In genomic region chr1:21861602-21862429, GRCh38 we compare ENCODE assay signal across 12 cellular contexts. TPM values are rescaled to one million over a fixed set of nuclear protein-coding genes. Genes with fewer than 3 reads are reported as not detected.
A peak's percentile ranks its signal among the peaks of the same experiment; 100 is the strongest.
DNase-seq lines count a peak whose midpoint lies in the region; ATAC-seq, FAIRE-seq and TF ChIP-seq lines count a peak whose summit lies in the region.
"Had no signal": no experiment of that assay in that cellular context is flagged by ENCODE, and none has a peak within 500 bp of the region (broad histone marks: within the 10 kb centered on the region; RNA-seq: fewer than 3 reads in every experiment).

No MANE protein-coding gene starts in this region.

- no peak overlapping the region for H2AFZ ChIP-seq in K562 (ENCODE audit: low read depth, low read length)

- no peak for TF ChIP-seq RAD21 in K562 (CRISPR knock-in tag; conservative IDR thresholded peaks at IDR 0.05 in 1 of 2, IDR thresholded peaks at IDR 0.05 in 1 of 2)

- no peak for TF ChIP-seq CTCF in K562 (IDR thresholded peaks at IDR 0.05 in 2 of 3, conservative IDR thresholded peaks at IDR 0.05 in 1 of 3; ENCODE audit: insufficient read depth in 2 of 3, low read depth in 1 of 3, low read length in 3 of 3)

- no peak overlapping the region for H3K4me2 ChIP-seq in K562 (ENCODE audit: insufficient read depth, low read length)

- H3K4me3 ChIP-seq in K562 = no peak overlapping the region

- intact Hi-C loops in K562 (cut with micrococcal nuclease) = no loop called here

- no peaks in the 10 kb centered on the region for H3K79me2 ChIP-seq in K562 (ENCODE audit: control insufficient read depth, insufficient read depth, low read length)

- H3K27ac ChIP-seq in K562 (ENCODE audit: extremely low read depth, low read depth, low read length) (no peak overlapping the region), caudate nucleus (ENCODE audit: low read depth, low read length) (no peak overlapping the region)
- H3K27ac ChIP-seq: WERI-Rb-1 had no signal

- POLR2A ChIA-PET in K562 (lab: Yijun Ruan, JAX) = interaction anchor here (0.8 kb wide), 1 partner anchor 552 kb away, joined by 3 read pairs; no protein-coding TSS in a partner anchor

- in situ Hi-C loops in K562 (cut with MboI) = no loop called here

- DNase-seq in A172 (ENCODE audit: low spot score) (peak; percentile 79), HS-27A (ENCODE audit: low read depth) (peak; percentile 38), K562 (ENCODE audit: extremely low read depth in 1 of 4, low spot score in 3 of 4) (no peak), kidney glomerular epithelial cell (lab: John Stamatoyannopoulos, UW) (peak; percentile 19), caudate nucleus (lab: John Stamatoyannopoulos, UW) (no peak)
- no peak for DNase-seq in activated T-cell treated with anti-CD3 and anti-CD28 coated beads, Interleukin-2, amount 50 U/mL, for 4 hours
- DNase-seq: KG1, NCI-H2081 treated with DMSO at 0.1 percent for 48 hours, WERI-Rb-1 had no signal

- no TSS peak for BruUV-seq in K562 (replicated peaks; lab: Mats Ljungman, UMichigan)

- H3K9me1 ChIP-seq in K562 (ENCODE audit: control insufficient read depth, insufficient read depth, low read length) = peaks cover 4% of the 10 kb centered on the region

- no peaks in the 10 kb centered on the region for H3K27me3 Mint-ChIP-seq in activated T-cell treated with anti-CD3 and anti-CD28 coated beads, Interleukin-2, amount 50 U/mL, for 4 hours (ENCODE audit: low read depth)

- CTCF ChIA-PET in K562 (lab: Yijun Ruan, JAX; ENCODE audit: low intra/inter-chr PET ratio) = interaction anchor here (0.6 kb wide), 1 partner anchor 113 kb away, joined by 3 read pairs; no protein-coding TSS in a partner anchor

- H3K9ac ChIP-seq in K562 (ENCODE audit: insufficient read depth in 1 of 2, low read depth in 2 of 2, low read length in 2 of 2) = no peak overlapping the region

- H3K4me3 Mint-ChIP-seq in activated T-cell treated with anti-CD3 and anti-CD28 coated beads, Interleukin-2, amount 50 U/mL, for 4 hours = no peak overlapping the region

- H3K4me1 Mint-ChIP-seq in activated T-cell treated with anti-CD3 and anti-CD28 coated beads, Interleukin-2, amount 50 U/mL, for 4 hours (ENCODE audit: low read depth) = peaks cover 1% of the 10 kb centered on the region

- no peaks in the 10 kb centered on the region for H3K36me3 Mint-ChIP-seq in activated T-cell treated with anti-CD3 and anti-CD28 coated beads, Interleukin-2, amount 50 U/mL, for 4 hours (ENCODE audit: insufficient read depth)

- ATAC-seq in K562 (no peak), GM18520 (IDR thresholded peaks at IDR 0.05; ENCODE audit: unreplicated experiment) (no peak), GM19035 (IDR thresholded peaks at IDR 0.05; ENCODE audit: unreplicated experiment) (no peak)
- ATAC-seq in activated T-cell treated with anti-CD3 and anti-CD28 coated beads, Interleukin-2, amount 50 U/mL, for 4 hours = no peak

- no peak for TF ChIP-seq EP300 in K562 (IDR thresholded peaks at IDR 0.05; ENCODE audit: low read length)

- peaks cover 82% of the 10 kb centered on the region for H3K36me3 ChIP-seq in K562 (ENCODE audit: control insufficient read depth, insufficient read depth, low read length)

- H4K20me1 ChIP-seq in K562 (replicated peaks; ENCODE audit: control insufficient read depth, insufficient read depth, low read length) = no peaks in the 10 kb centered on the region

- TF ChIP-seq POLR2A in K562 (conservative IDR thresholded peaks at IDR 0.05) = no peak

- H3K4me1 ChIP-seq in K562 (replicated peaks in 1 of 2; ENCODE audit: control insufficient read depth in 2 of 2, insufficient read depth in 2 of 2, low read length in 2 of 2) = peaks cover 13 to 28% of the 10 kb centered on the region in 2 experiments; a peak in 4 of 5 replicates

- 89% methylated on average over 19 of the region's 19 CpGs for WGBS in K562 (ENCODE audit: insufficient coverage, low coverage, missing lambda C conversion rate)

- no peaks in the 10 kb centered on the region for H3K27me3 ChIP-seq in K562 (ENCODE audit: control insufficient read depth in 2 of 2, insufficient read depth in 2 of 2, low read length in 2 of 2)

- FAIRE-seq in K562 (lab: Jason Lieb, UNC) = peak; percentile 15

- peaks cover 8% of the 10 kb centered on the region; the same call in 1 of the 2 replicates for H3K9me3 ChIP-seq in K562 (replicated peaks; ENCODE audit: control insufficient read depth, insufficient read depth, low read depth, low read length)

- H3K9me3 Mint-ChIP-seq in activated T-cell treated with anti-CD3 and anti-CD28 coated beads, Interleukin-2, amount 50 U/mL, for 4 hours = no peaks in the 10 kb centered on the region

TF ChIP-seq in K562, 482 proteins besides CTCF, POLR2A, EP300 and RAD21 (continues in another document):
- TF ChIP-seq BHLHE40 (IDR thresholded peaks at IDR 0.05; ENCODE audit: low read length) (0 out of 2 replicates have a peak, but pooled peaks have one; percentile 5), USF2 (CRISPR knock-in tag; IDR thresholded peaks at IDR 0.05) (no peak), SNRNP70 (optimal IDR thresholded peaks at IDR 0.05; ENCODE audit: low read depth, low read length) (no peak), HDGF (IDR thresholded peaks at IDR 0.05) (no peak), VEZF1 (CRISPR knock-in tag; IDR thresholded peaks at IDR 0.05) (no peak), PYGO2 (tag; IDR thresholded peaks at IDR 0.05) (no peak), TBP (optimal IDR thresholded peaks at IDR 0.05; ENCODE audit: low read depth, low read length) (no peak), KDM1A (IDR thresholded peaks at IDR 0.05) (0 out of 4 replicates have a peak, but pooled peaks of 1 of the 2 experiments have one; percentile 16), ZNF436 (CRISPR knock-in tag; IDR thresholded peaks at IDR 0.05) (no peak)

RNA-seq across cellular contexts. Expression of gene LDLRAD2, which starts 49.8 kb away (rescaled TPM):
- not detected in 2 replicates for total RNA-seq in A172 (2014; rRNA removed; shearing (Covaris generic))
- total RNA-seq in K562 (2011; cell fraction: chromatin; rRNA removed; ENCODE audit: low replicate concordance) = not detected in 2 replicates
- 0.13 TPM in 1 of 2 replicates, not detected in the other for total RNA-seq in K562 (2011; cell fraction: nucleolus; rRNA removed)
- not detected in 2 replicates for total RNA-seq in K562 (2011; cell fraction: nucleoplasm; rRNA removed)
- not detected in 2 replicates for total RNA-seq in K562 (2014; rRNA removed)
- total RNA-seq in K562 (2014; rRNA removed; fragmentation: Illumina TruSeq; extraction: Trizol) = not detected in 2 replicates
- not detected in 2 replicates for total RNA-seq in K562 (2015; rRNA removed; fragmentation: Illumina TruSeq; extraction: Trizol)
- total RNA-seq in K562 (2021) = not detected in 2 replicates
- polyA plus RNA-seq in K562 (2011; rRNA removed) = not detected in 2 replicates
- not detected in 2 replicates for polyA plus RNA-seq in K562 (2011; cell fraction: cytosol; rRNA removed)
- polyA plus RNA-seq in K562 (2011; cell fraction: nucleus; rRNA removed) = 0.10 TPM in 1 of 2 replicates, not detected in the other
- 5.8 and 7.0 TPM in 2 replicates for polyA plus RNA-seq in K562 (2012)
- not detected in 2 replicates for polyA plus RNA-seq in K562 (2014; fragmentation: Illumina TruSeq; extraction: Trizol)
- under 1 TPM; 0.45 to 0.48 TPM for polyA plus RNA-seq in K562 (2014; fragmentation: Nextera tagmentation; extraction: Ambion mirVana)
- not detected in 2 replicates for polyA plus RNA-seq in K562 (2014; rRNA removed)
- polyA minus RNA-seq in K562 (2011; rRNA and poly(A)+ RNA removed) = not detected in 2 replicates
- polyA minus RNA-seq in K562 (2011; cell fraction: cytosol; rRNA and poly(A)+ RNA removed) = not detected in 2 replicates
- polyA minus RNA-seq in K562 (2011; cell fraction: nucleus; rRNA and poly(A)+ RNA removed) = not detected in 2 replicates
- total RNA-seq in activated T-cell treated with anti-CD3 and anti-CD28 coated beads, Interleukin-2, amount 50 U/mL, for 4 hours = under 1 TPM in 1 of 3 donors, not detected in 2; 0.05 TPM
- total RNA-seq: A673 had no signal

Comparison
In these comparisons a context has a peak if more than half of its experiments do, and no peak if none do; other contexts are left out.
1. DNase-seq: peak in A172 (single experiment), HS-27A (single experiment) and kidney glomerular epithelial cell (single experiment); none in K562 (0 of 4), caudate nucleus (0 of 61) and activated T-cell treated with anti-CD3 and anti-CD28 coated beads, Interleukin-2, amount 50 U/mL, for 4 hours (single experiment).